Comparison of ENCODE assay signal across 35 cellular contexts in the genomic region with DNA sequence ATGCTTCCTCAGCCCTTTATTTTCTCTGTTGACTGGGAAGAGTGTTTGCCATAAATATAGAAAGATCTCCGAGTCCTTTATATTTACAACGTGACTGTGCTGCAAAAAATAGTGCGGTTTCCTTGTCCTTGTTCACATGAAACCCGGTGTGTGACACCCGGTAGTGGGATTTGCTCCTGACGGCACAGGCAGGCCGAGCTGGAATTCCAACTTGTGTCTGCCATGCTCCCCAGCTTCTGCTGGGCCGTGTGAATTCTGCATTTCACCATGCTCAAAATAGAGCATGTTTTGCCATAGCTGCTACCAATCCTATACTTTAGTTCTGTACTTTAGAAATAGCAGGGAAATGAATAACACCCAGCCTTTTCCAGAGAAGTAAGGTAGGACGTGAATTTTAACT.
"Had no signal": no experiment of that assay in that cellular context is flagged by ENCODE, and none has a peak within 500 bp of the region (broad histone marks: within the 10 kb centered on the region; RNA-seq: fewer than 3 reads in every experiment).

No MANE protein-coding gene starts in this region.

- H3K4me2 ChIP-seq: KMS-11 had no signal

- DNase-seq: Karpas-422, Kasumi-1, KG1, MG63, MM.1S, MV-4-11, NCI-H1048, NCI-H1092, NCI-H1092 treated with DMSO at 0.1 percent for 48 hours, NCI-H1105, NCI-H1105 treated with DMSO at 0.1 percent for 48 hours, NCI-H1417, NCI-H1417 treated with DMSO at 0.1 percent for 48 hours, NCI-H1436, NCI-H1436 treated with DMSO at 0.1 percent for 48 hours, NCI-H146, NCI-H1694, NCI-H1694 treated with DMSO at 0.1 percent for 48 hours, NCI-H187, NCI-H187 treated with DMSO at 0.1 percent for 48 hours, NCI-H1930, NCI-H2029, NCI-H2029 treated with DMSO at 0.1 percent for 48 hours, NCI-H2081, NCI-H2081 treated with DMSO at 0.1 percent for 48 hours, NCI-H2107, NCI-H2171, NCI-H2171 treated with DMSO at 0.1 percent for 48 hours, NCI-H2227 treated with DMSO at 0.1 percent for 48 hours, NCI-H226, NCI-H345, NCI-H446, NCI-H446 treated with DMSO at 0.1 percent for 48 hours, NCI-H510A had no signal

- H3K27me3 ChIP-seq: MG63 had no signal

- H3K9ac ChIP-seq: KMS-11 had no signal

- H3K36me3 ChIP-seq: MG63 had no signal

- H3K27ac ChIP-seq: KMS-11 had no signal

- H3K9me3 ChIP-seq: MG63 had no signal

- H3K4me3 ChIP-seq: MG63 had no signal
